ENCODE assay signal across 19 cellular contexts in genomic region chr3:48776854-48777253, GRCh38.
"Had no signal": no experiment of that assay in that cellular context is flagged by ENCODE, and none has a peak within 500 bp of the region (broad histone marks: within the 10 kb centered on the region; RNA-seq: fewer than 3 reads in every experiment).

No MANE protein-coding gene starts in this region.

- H3K27ac ChIP-seq: heart left ventricle, neutrophil, sigmoid colon, skin epidermis, suprapubic skin, thyroid gland had no signal

- H3K27me3 Mint-ChIP-seq: dendritic cell treated with granulocyte-macrophage colony-stimulating factor and Interleukin-4, amounts not matched to agents 40 ng/mL and 50 ng/mL, for 4 days; naive B cell; type B pancreatic cell had no signal

- H3K4me3 Mint-ChIP-seq: dendritic cell treated with granulocyte-macrophage colony-stimulating factor and Interleukin-4, amounts not matched to agents 40 ng/mL and 50 ng/mL, for 4 days; naive B cell; nephron; type B pancreatic cell had no signal

- H3K4me1 Mint-ChIP-seq: naive B cell, nephron had no signal

- DNase-seq: foreskin melanocyte; heart left ventricle; hippocampal formation; left colon; left ventricle myocardium superior; mesenchymal stem cell; naive B cell; posterior cingulate gyrus; sigmoid colon; stimulated activated CD4-positive, alpha-beta T cell treated with anti-CD3 and anti-CD28 coated beads, Interleukin-2, amount 100 ng/mL, for 24 hours; stimulated activated naive CD8-positive, alpha-beta T cell treated with anti-CD3 and anti-CD28 coated beads, Interleukin-15, Interleukin-2, amounts not matched to agents 100 U/mL and 50 U/mL, for 24 hours; thyroid gland had no signal

- H3K9me3 Mint-ChIP-seq: dendritic cell treated with granulocyte-macrophage colony-stimulating factor and Interleukin-4, amounts not matched to agents 40 ng/mL and 50 ng/mL, for 4 days; naive B cell; nephron; type B pancreatic cell had no signal

- H3K27me3 ChIP-seq: heart left ventricle, neutrophil, sigmoid colon, suprapubic skin, thyroid gland had no signal

- H3K27ac Mint-ChIP-seq: dendritic cell treated with granulocyte-macrophage colony-stimulating factor and Interleukin-4, amounts not matched to agents 40 ng/mL and 50 ng/mL, for 4 days; nephron; type B pancreatic cell had no signal

- H3K9me3 ChIP-seq: heart left ventricle, neutrophil, sigmoid colon, suprapubic skin, thyroid gland had no signal

- ATAC-seq: heart left ventricle; left colon; left ventricle myocardium superior; stimulated activated naive CD8-positive, alpha-beta T cell treated with anti-CD3 and anti-CD28 coated beads, Interleukin-15, Interleukin-2, amounts not matched to agents 100 U/mL and 50 U/mL, for 24 hours had no signal

- H3K4me1 ChIP-seq: heart left ventricle, sigmoid colon, suprapubic skin, thyroid gland had no signal

- H3K4me3 ChIP-seq: heart left ventricle, lung, sigmoid colon, skin epidermis, suprapubic skin, thyroid gland had no signal
